In the genomic region with DNA sequence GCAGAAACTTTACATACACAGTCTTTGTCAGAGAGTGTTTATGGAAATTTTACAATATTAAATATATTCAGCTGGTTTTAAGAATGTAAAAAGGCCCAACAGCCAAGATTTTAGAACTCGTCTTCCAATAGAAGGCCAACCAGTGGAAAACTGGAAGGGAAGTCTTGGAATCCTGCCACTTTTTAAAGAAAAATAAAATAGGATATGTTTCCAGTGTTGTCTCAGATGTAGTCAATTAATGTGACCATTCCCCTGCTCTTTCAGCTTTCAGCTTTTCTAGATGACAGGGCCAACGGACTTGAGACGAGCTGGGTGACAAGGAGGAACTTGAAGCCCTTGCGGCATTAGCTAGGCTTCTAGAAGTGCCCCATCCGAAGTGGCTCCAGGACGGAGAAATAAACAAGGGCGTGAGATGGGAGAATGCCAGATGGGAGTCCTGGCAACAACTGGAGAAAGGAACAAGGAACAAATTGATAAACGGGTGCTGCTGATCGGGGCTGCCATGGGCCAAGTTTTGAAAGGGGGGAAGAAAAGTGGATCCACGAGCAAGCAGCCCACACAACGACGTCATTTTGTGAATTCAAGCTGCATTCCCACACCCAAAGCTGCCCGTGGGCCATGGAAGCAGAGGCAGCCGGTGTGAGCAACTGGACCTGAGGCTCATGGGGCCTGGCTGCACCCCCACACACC, we compare ENCODE assay signal across 9 cellular contexts. TPM values are rescaled to one million over a fixed set of nuclear protein-coding genes. Genes with fewer than 3 reads are reported as not detected.
DNase-seq lines count a peak whose midpoint lies in the region; ATAC-seq and TF ChIP-seq lines count a peak whose summit lies in the region.
"Had no signal": no experiment of that assay in that cellular context is flagged by ENCODE, and none has a peak within 500 bp of the region (broad histone marks: within the 10 kb centered on the region; RNA-seq: fewer than 3 reads in every experiment).

No MANE protein-coding gene starts in this region.

- no peak for TF ChIP-seq CTCF in fibroblast of the aortic adventitia (IDR thresholded peaks at IDR 0.05; ENCODE audit: insufficient read depth, low read length)
- TF ChIP-seq CTCF in thyroid gland (IDR thresholded peaks at IDR 0.05) = no peak

- DNase-seq in fibroblast of the aortic adventitia (ENCODE audit: low read depth) (peak; percentile 74), thyroid gland (peak; percentile 69 to 78), ecto neural progenitor cell (ENCODE audit: low spot score) (no peak), RKO (ENCODE audit: low spot score) (no peak)
- DNase-seq: DMS53 had no signal

- no peak overlapping the region for H3K4me3 ChIP-seq in fibroblast of the aortic adventitia (ENCODE audit: low read depth, low read length)
- H3K4me3 ChIP-seq in muscle layer of duodenum (ENCODE audit: low read depth in 1 of 2, low read length in 2 of 2) = peak overlapping the region in 1 of 2 donors; percentile 9
- H3K4me3 ChIP-seq in thyroid gland (replicated peaks in 1 of 3) = no peak overlapping the region

- H3K36me3 ChIP-seq in muscle layer of duodenum (ENCODE audit: control insufficient read depth in 1 of 2, insufficient read depth in 2 of 2, low read length in 2 of 2) (no peaks in the 10 kb centered on the region), thyroid gland (no peaks in the 10 kb centered on the region)

- WGBS in thyroid gland, 2 donors = 28 to 29% methylated on average over 14 of the region's 14 CpGs

- no peak for TF ChIP-seq POLR2A in thyroid gland (IDR thresholded peaks at IDR 0.05)

- no peak for ATAC-seq in esophagus mucosa
- no peak for ATAC-seq in GM21786 (IDR thresholded peaks at IDR 0.05; ENCODE audit: unreplicated experiment)

- no peaks in the 10 kb centered on the region for H3K27me3 ChIP-seq in muscle layer of duodenum (ENCODE audit: low read depth, low read length)
- no peaks in the 10 kb centered on the region for H3K27me3 ChIP-seq in thyroid gland

- peak overlapping the region; percentile 45 for H3K27ac ChIP-seq in angular gyrus (ENCODE audit: low read depth, low read length)
- H3K27ac ChIP-seq in muscle layer of duodenum (ENCODE audit: low read length) = peak overlapping the region; percentile 7
- peak overlapping the region; percentile 63 to 80 (median 70) for H3K27ac ChIP-seq in thyroid gland

- H3K9me3 ChIP-seq in muscle layer of duodenum (ENCODE audit: control insufficient read depth in 1 of 2, low read length in 2 of 2) (no peaks in the 10 kb centered on the region), thyroid gland (no peaks in the 10 kb centered on the region)

- intact Hi-C loops in thyroid gland (cut with DNase I) = no loop called here

- H3K4me1 ChIP-seq in muscle layer of duodenum (ENCODE audit: control insufficient read depth in 1 of 2, insufficient read depth in 2 of 2, low read length in 2 of 2) (peaks cover 10 to 53% of the 10 kb centered on the region in 2 donors), thyroid gland (peaks cover 70 to 98% of the 10 kb centered on the region in 2 donors)

RNA-seq across cellular contexts. Expression of a gene that starts 42.3 kb away (rescaled TPM):
- total RNA-seq in fibroblast of the aortic adventitia (ENCODE audit: low replicate concordance) (37.9 and 45.4 TPM in 2 replicates), thyroid gland (100 to 1,000 TPM in 3 of 4 donors, 10 to 100 TPM in 1; 92.4 to 136 (median 125) TPM), esophagus mucosa (46.7 TPM)

Comparison
In these comparisons a context has a peak if more than half of its experiments do, and no peak if none do; other contexts are left out.
1. H3K27ac ChIP-seq: peak in every context shown above with its lines; median percentile 70 in thyroid gland; 45 in angular gyrus; 7 in muscle layer of duodenum.
2. DNase-seq: peak in fibroblast of the aortic adventitia (single experiment) and thyroid gland (2 of 2); none in ecto neural progenitor cell (single experiment) and RKO (single experiment).